In the genomic region with DNA sequence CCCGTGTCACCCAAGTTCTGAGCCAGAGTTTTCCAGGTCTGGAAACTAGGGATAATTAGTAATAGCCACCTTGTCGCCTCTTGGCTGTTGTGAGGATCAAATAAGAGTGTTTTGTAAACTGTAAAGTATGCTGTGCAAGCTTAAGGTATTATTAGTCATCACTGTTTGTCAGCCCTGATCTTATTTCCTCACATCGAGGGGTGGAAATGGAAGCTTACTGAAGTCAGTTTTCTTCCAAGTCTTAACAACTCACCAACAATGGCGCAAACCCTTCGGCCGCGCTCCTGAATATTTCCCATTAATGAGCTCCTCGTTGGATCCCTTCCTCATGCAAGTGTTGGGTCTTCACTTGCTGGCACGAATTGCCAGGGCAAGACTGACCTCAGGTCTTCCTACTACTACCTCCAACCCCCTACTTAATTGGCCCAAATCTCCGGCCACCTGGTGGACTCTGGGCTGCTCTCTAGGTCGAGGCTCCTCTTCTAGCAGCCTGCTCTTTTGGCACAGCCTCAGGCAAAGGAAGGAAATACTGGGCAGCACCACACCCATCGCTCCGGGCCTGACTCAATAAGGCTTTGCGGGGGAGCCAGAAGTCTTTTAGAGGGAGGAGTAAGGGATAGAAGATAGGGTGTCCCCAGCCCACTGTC, we compare ENCODE assay signal across 7 cellular contexts. TPM values are rescaled to one million over a fixed set of nuclear protein-coding genes. Genes with fewer than 3 reads are reported as not detected.
DNase-seq lines count a peak whose midpoint lies in the region; ATAC-seq and TF ChIP-seq lines count a peak whose summit lies in the region.

No MANE protein-coding gene starts in this region.

- 0 out of 2 replicates have a peak, but pooled peaks cover 11% of the 10 kb centered on the region for H3F3A ChIP-seq in PC-9 (ENCODE audit: insufficient read depth, low read depth)

- H3K27me3 ChIP-seq in H7 (ENCODE audit: control insufficient read depth, insufficient read depth, low read length) (no peaks in the 10 kb centered on the region), PC-9 (ENCODE audit: insufficient read depth, low read depth) (no peaks in the 10 kb centered on the region)

- no peak overlapping the region for H3K27ac Mint-ChIP-seq in neural crest cell (ENCODE audit: unreplicated experiment)

- H3K4me3 Mint-ChIP-seq in neural crest cell = peak overlapping the region; percentile 88

- DNase-seq in H7 = peak; percentile 67
- DNase-seq in PC-9 = peak; percentile 17 to 32
- peak; percentile 53 for DNase-seq in ecto neural progenitor cell (ENCODE audit: low spot score)
- no peak for DNase-seq in neural crest cell (ENCODE audit: low read depth, low spot score)

- intact Hi-C loops in PC-9 (cut with micrococcal nuclease; ENCODE audit: unreplicated experiment) = loop anchor here (1.0 to 5.0 kb wide), 4 partner anchors 56 to 290 kb away; partner anchors contain the start of genes FAM117A and KAT7

- H4K20me1 ChIP-seq in PC-9 (ENCODE audit: insufficient read depth) = no peaks in the 10 kb centered on the region

- peak; percentile 47; the same call in 1 of the 2 replicates for TF ChIP-seq CTCF in PC-9 (conservative IDR thresholded peaks at IDR 0.05)
- TF ChIP-seq CTCF in neural crest cell (conservative IDR thresholded peaks at IDR 0.05) = peak; percentile 29

- no peaks in the 10 kb centered on the region for H3K9me3 ChIP-seq in PC-9 (ENCODE audit: insufficient read depth, low read depth)

- peaks cover 4% of the 10 kb centered on the region for H3K36me3 Mint-ChIP-seq in neural crest cell (ENCODE audit: low read depth)

- H3K4me2 ChIP-seq in PC-9 = peak overlapping the region; percentile 99

- H3K27ac ChIP-seq in PC-9 = no peak overlapping the region; the same call in 1 of the 2 replicates

- peaks cover 17% of the 10 kb centered on the region for H3K4me1 ChIP-seq in PC-9 (replicated peaks; ENCODE audit: insufficient read depth)

- H3K36me3 ChIP-seq in H7 (replicated peaks; ENCODE audit: control insufficient read depth, insufficient read depth, low read length) = peaks cover 15% of the 10 kb centered on the region
- H3K36me3 ChIP-seq in PC-9 (ENCODE audit: low read depth) = peaks cover 14% of the 10 kb centered on the region

- peaks cover 26% of the 10 kb centered on the region for H3K4me1 Mint-ChIP-seq in neural crest cell

- H3K79me2 ChIP-seq in PC-9 (ENCODE audit: low read depth) = peaks cover 19% of the 10 kb centered on the region

- no peaks in the 10 kb centered on the region for H3K9me3 Mint-ChIP-seq in neural crest cell

- TSS peak; percentile 78 for BruUV-seq in PC-9 (replicated peaks; lab: Mats Ljungman, UMichigan)

- CTCF ChIA-PET in PC-9 (lab: Charles Lee) = interaction anchor here (0.6 to 1.1 kb wide), 7 partner anchors 20 to 638 kb away, joined by 3 to 6 read pairs (median 3); partner anchors contain the start of genes NXPH3 and XYLT2

- H2AFZ ChIP-seq in PC-9 = peak overlapping the region; percentile 81

- POLR2A ChIA-PET in PC-9 (lab: Charles Lee; ENCODE audit: unreplicated experiment) = interaction anchor here (0.7 to 1.2 kb wide), 2 partner anchors 55 to 732 kb away, joined by 8 to 11 read pairs; partner anchors contain the start of gene FAM117A

- H3K4me3 ChIP-seq in H7 (ENCODE audit: insufficient read depth, low read depth, low read length) (no peak overlapping the region; the same call in 1 of the 2 replicates), PC-9 (peak overlapping the region; percentile 92)

- H3K9me2 ChIP-seq in PC-9 (ENCODE audit: insufficient read depth) = no peaks in the 10 kb centered on the region

- H3K27me3 Mint-ChIP-seq in neural crest cell (ENCODE audit: low read depth) = no peaks in the 10 kb centered on the region

- ATAC-seq in HG02970 (IDR thresholded peaks at IDR 0.05; ENCODE audit: low FRiP score, unreplicated experiment) = no peak
- ATAC-seq in HG02610 (IDR thresholded peaks at IDR 0.05; ENCODE audit: unreplicated experiment) = no peak
- ATAC-seq in GM19397 (IDR thresholded peaks at IDR 0.05; ENCODE audit: unreplicated experiment) = no peak

RNA-seq across cellular contexts. Expression of gene SLC35B1, which starts 0.9 kb away (rescaled TPM):
- total RNA-seq in H7 (2014; rRNA removed; shearing (Covaris generic)) = 57.6 and 76.6 TPM in 2 replicates
- total RNA-seq in PC-9 (2021) (43.5 and 44.7 TPM in 2 replicates), neural crest cell (78.7 and 89.6 TPM in 2 replicates)

RNA-seq across cellular contexts. Expression of gene SPOP, which starts 30.7 kb away (rescaled TPM):
- total RNA-seq in H7 (2014; rRNA removed; shearing (Covaris generic)) = 16.1 and 26.2 TPM in 2 replicates
- 41.7 and 47.3 TPM in 2 replicates for total RNA-seq in PC-9 (2021)
- 51.9 and 60.3 TPM in 2 replicates for total RNA-seq in neural crest cell

RNA-seq across cellular contexts. Expression of gene FAM117A, which starts 55.3 kb away (rescaled TPM):
- 21.8 and 24.3 TPM in 2 replicates for total RNA-seq in H7 (2014; rRNA removed; shearing (Covaris generic))
- total RNA-seq in PC-9 (2021) (12.7 and 15.0 TPM in 2 replicates), neural crest cell (13.6 and 17.0 TPM in 2 replicates)
